In genomic region chr2:33372940-33373553, GRCh38 we compare ENCODE assay signal across 8 cellular contexts.
DNase-seq lines count a peak whose midpoint lies in the region; ATAC-seq and TF ChIP-seq lines count a peak whose summit lies in the region.

No MANE protein-coding gene starts in this region.

- H3K27me3 ChIP-seq in right atrium auricular region (no peaks in the 10 kb centered on the region), OCI-LY3 (ENCODE audit: low read depth, low read length) (no peaks in the 10 kb centered on the region)

- no peaks in the 10 kb centered on the region for H3K9me3 ChIP-seq in right atrium auricular region
- H3K9me3 ChIP-seq in OCI-LY3 (ENCODE audit: insufficient read depth, low read length), result no peaks in the 10 kb centered on the region

- H3K4me3 ChIP-seq in right atrium auricular region, result no peak overlapping the region
- H3K4me3 ChIP-seq in OCI-LY3 (ENCODE audit: low read length), result no peak overlapping the region

- H4K20me1 ChIP-seq in OCI-LY3 (ENCODE audit: insufficient read depth, low read length), result no peaks in the 10 kb centered on the region

- no peaks in the 10 kb centered on the region for H3K9me3 Mint-ChIP-seq in effector memory CD8-positive, alpha-beta T cell
- no peaks in the 10 kb centered on the region for H3K9me3 Mint-ChIP-seq in nephron

- peak overlapping the region in 1 of 2 donors; percentile 29 for H3K27ac ChIP-seq in right atrium auricular region
- H3K27ac ChIP-seq in OCI-LY3 (ENCODE audit: low read length), result no peak overlapping the region

- H3K79me2 ChIP-seq in OCI-LY3 (ENCODE audit: low read length), result no peaks in the 10 kb centered on the region

- no peaks in the 10 kb centered on the region for H3K27me3 Mint-ChIP-seq in effector memory CD8-positive, alpha-beta T cell
- H3K27me3 Mint-ChIP-seq in nephron (ENCODE audit: low read depth), result peaks cover 7% of the 10 kb centered on the region

- peak; percentile 42 to 83 for TF ChIP-seq CTCF in right atrium auricular region (IDR thresholded peaks at IDR 0.05)
- TF ChIP-seq CTCF in OCI-LY3 (IDR thresholded peaks at IDR 0.05; ENCODE audit: low read depth, low read length), result peak; percentile 89
- TF ChIP-seq CTCF in nephron (IDR thresholded peaks at IDR 0.05; ENCODE audit: unreplicated experiment in 3 of 3), result peak; percentile 73 to 78 (median 74)

- H3K4me2 ChIP-seq in OCI-LY3 (ENCODE audit: low read length), result peak overlapping the region; percentile 26

- H2AFZ ChIP-seq in OCI-LY3 (ENCODE audit: low read depth, low read length), result no peak overlapping the region

- H3K4me1 Mint-ChIP-seq in effector memory CD8-positive, alpha-beta T cell (ENCODE audit: low read depth in 2 of 2), result no peaks in the 10 kb centered on the region
- peaks cover 6% of the 10 kb centered on the region for H3K4me1 Mint-ChIP-seq in nephron

- H3K4me3 Mint-ChIP-seq in effector memory CD8-positive, alpha-beta T cell, result no peak overlapping the region
- H3K4me3 Mint-ChIP-seq in nephron, result no peak overlapping the region

- ATAC-seq in left ventricle myocardium superior, result no peak
- ATAC-seq in HG03378 (IDR thresholded peaks at IDR 0.05; ENCODE audit: unreplicated experiment), result peak; percentile 50
- ATAC-seq in effector memory CD8-positive, alpha-beta T cell (replicated peaks), result no peak
- ATAC-seq in GM18909 (IDR thresholded peaks at IDR 0.05; ENCODE audit: poor library complexity, unreplicated experiment), result no peak

- H3K4me1 ChIP-seq in right atrium auricular region, result peaks cover 0 to 12% of the 10 kb centered on the region in 2 donors
- H3K4me1 ChIP-seq in OCI-LY3 (ENCODE audit: low read length), result no peaks in the 10 kb centered on the region

- DNase-seq in right atrium auricular region (ENCODE audit: low spot score) (no peak), left ventricle myocardium superior (no peak)
- DNase-seq in effector memory CD8-positive, alpha-beta T cell, result peak; percentile 33 to 40 (median 35)
- no peak for DNase-seq in activated CD4-positive, CD25-positive, alpha-beta regulatory T cell (lab: John Stamatoyannopoulos, UW)

- no peak overlapping the region for H3K9ac ChIP-seq in OCI-LY3 (ENCODE audit: low read length)

- no peak overlapping the region for H3K27ac Mint-ChIP-seq in effector memory CD8-positive, alpha-beta T cell
- no peak overlapping the region for H3K27ac Mint-ChIP-seq in nephron

- no peaks in the 10 kb centered on the region for H3K36me3 Mint-ChIP-seq in effector memory CD8-positive, alpha-beta T cell (ENCODE audit: insufficient read depth)
- H3K36me3 Mint-ChIP-seq in nephron (ENCODE audit: low read depth), result peaks cover 5% of the 10 kb centered on the region

- intact Hi-C loops in left ventricle myocardium superior (cut with micrococcal nuclease), result no loop called here

- H3K36me3 ChIP-seq in right atrium auricular region (peaks cover 23% of the 10 kb centered on the region), OCI-LY3 (replicated peaks; ENCODE audit: low read depth, low read length) (no peaks in the 10 kb centered on the region)

Comparison
In these comparisons a context has a peak if more than half of its experiments do, and no peak if none do; other contexts are left out.
1. DNase-seq: peak in effector memory CD8-positive, alpha-beta T cell (3 of 3); none in right atrium auricular region (single experiment), left ventricle myocardium superior (single experiment) and activated CD4-positive, CD25-positive, alpha-beta regulatory T cell (0 of 4).
2. Peak in every context shown above with its lines, with median percentiles within 50 percentile points of each other: CTCF ChIP-seq.